Comparison of ENCODE assay signal across 21 cellular contexts in the genomic region with DNA sequence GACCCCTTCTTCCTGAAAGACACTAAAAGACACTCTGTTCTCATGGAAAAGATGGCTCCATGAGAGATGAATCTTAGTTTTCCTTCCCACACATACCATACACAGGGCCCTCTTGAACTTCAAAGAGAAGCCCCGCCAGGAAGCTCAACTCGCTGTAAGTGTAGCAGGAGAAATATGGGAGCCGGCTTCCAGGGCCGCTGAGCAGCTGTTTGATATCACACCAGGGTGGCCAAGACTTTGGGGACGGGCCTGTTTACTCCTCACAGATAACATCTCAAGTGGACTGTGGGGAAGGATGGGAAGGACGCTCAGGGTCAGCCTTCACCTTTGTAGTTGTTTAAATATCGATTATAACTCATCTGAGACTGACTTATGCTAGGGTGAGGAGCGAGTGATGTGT.
"Had no signal": no experiment of that assay in that cellular context is flagged by ENCODE, and none has a peak within 500 bp of the region (broad histone marks: within the 10 kb centered on the region; RNA-seq: fewer than 3 reads in every experiment).

No MANE protein-coding gene starts in this region.

- H3K36me3 ChIP-seq: gastrocnemius medialis, heart right ventricle, left lung, upper lobe of left lung had no signal

- ATAC-seq: activated CD4-positive, CD25-positive, alpha-beta regulatory T cell treated with anti-CD3 and anti-CD28 coated beads, Interleukin-2, amount 50 U/mL, for 24 hours; activated naive CD8-positive, alpha-beta T cell treated with anti-CD3 and anti-CD28 coated beads, Interleukin-2, amount 50 U/mL, for 24 hours; activated T-helper 17 cell treated with anti-CD3 and anti-CD28 coated beads, Interleukin-2, amount 50 U/mL, for 72 hours; gastrocnemius medialis; heart right ventricle; naive thymus-derived CD8-positive, alpha-beta T cell; T-cell had no signal

- H3K4me1 ChIP-seq: gastrocnemius medialis, left lung, upper lobe of left lung had no signal

- H3K27me3 ChIP-seq: gastrocnemius medialis, heart right ventricle, left lung, upper lobe of left lung had no signal

- H3K27ac ChIP-seq: epithelial cell of prostate, gastrocnemius medialis, heart right ventricle, left lung, upper lobe of left lung had no signal

- H3K4me2 ChIP-seq: smooth muscle cell had no signal

- DNase-seq: activated CD4-positive, alpha-beta T cell treated with anti-CD3 and anti-CD28 coated beads, Interleukin-2, amount 50 U/mL, for 1 hour; activated CD8-positive, alpha-beta memory T cell treated with anti-CD3 and anti-CD28 coated beads for 24 hours; activated naive CD4-positive, alpha-beta T cell treated with anti-CD3 and anti-CD28 coated beads for 36 hours; activated naive CD8-positive, alpha-beta T cell treated with anti-CD3 and anti-CD28 coated beads, Interleukin-2, amount 50 U/mL, for 24 hours; aorta; gastrocnemius medialis; heart right ventricle; left lung; naive thymus-derived CD8-positive, alpha-beta T cell; posterior cingulate gyrus; retina; stimulated activated CD4-positive, alpha-beta T cell treated with anti-CD3 and anti-CD28 coated beads, Interleukin-4, amount 100 ng/mL, for 4 hours; stimulated activated CD8-positive, alpha-beta memory T cell treated with anti-CD3 and anti-CD28 coated beads, Interleukin-4, amount 100 ng/mL, for 48 hours; stimulated activated naive CD4-positive, alpha-beta T cell treated with Interleukin-2 at 50 U/mL for 16 hours; T-cell; T-helper 9 cell; upper lobe of left lung had no signal

- H3K4me3 ChIP-seq: gastrocnemius medialis, heart right ventricle, left lung, smooth muscle cell, upper lobe of left lung had no signal
